ENCODE assay signal across 8 cellular contexts in the genomic region with DNA sequence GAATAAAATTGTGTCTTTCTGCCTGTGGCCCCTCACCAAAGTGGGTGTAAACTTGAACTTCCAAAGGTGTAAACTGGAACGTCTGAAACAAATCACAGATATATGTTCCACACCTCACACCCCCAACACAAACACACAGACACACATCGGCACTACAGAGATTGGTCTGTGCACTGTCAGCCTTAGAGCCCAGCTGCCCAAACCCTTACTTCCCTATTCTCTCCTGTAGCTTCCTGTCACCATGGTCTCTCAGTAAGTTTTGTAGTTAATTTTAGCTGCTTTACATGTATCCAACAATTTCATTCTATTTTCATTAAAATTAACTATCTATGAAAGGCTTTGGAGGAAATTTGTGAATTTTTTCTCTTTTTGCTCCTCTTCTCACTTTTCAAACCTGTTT. TPM values are rescaled to one million over a fixed set of nuclear protein-coding genes. Genes with fewer than 3 reads are reported as not detected.
DNase-seq lines count a peak whose midpoint lies in the region; ATAC-seq, FAIRE-seq and TF ChIP-seq lines count a peak whose summit lies in the region.
"Had no signal": no experiment of that assay in that cellular context is flagged by ENCODE, and none has a peak within 500 bp of the region (broad histone marks: within the 10 kb centered on the region; RNA-seq: fewer than 3 reads in every experiment).

No MANE protein-coding gene starts in this region.

- H3K4me3 ChIP-seq in osteoblast (ENCODE audit: insufficient read depth, low read length) (no peak overlapping the region), small intestine (ENCODE audit: low read depth in 1 of 2, low read length in 2 of 2) (no peak overlapping the region)

- peak overlapping the region; percentile 20 for H3K27ac ChIP-seq in osteoblast (ENCODE audit: low read depth, low read length)
- no peak overlapping the region for H3K27ac ChIP-seq in small intestine (ENCODE audit: low read depth in 1 of 2, low read length in 1 of 2)
- H3K27ac ChIP-seq: parathyroid adenoma had no signal

- H3K79me2 ChIP-seq in osteoblast (ENCODE audit: insufficient read depth, low read length): peaks cover 99% of the 10 kb centered on the region

- H3K27me3 ChIP-seq in osteoblast (ENCODE audit: insufficient read depth, low read length) (no peaks in the 10 kb centered on the region), small intestine (ENCODE audit: control insufficient read depth in 2 of 2, insufficient read depth in 2 of 2, low read length in 2 of 2) (no peaks in the 10 kb centered on the region)

- H4K20me1 ChIP-seq in osteoblast (ENCODE audit: insufficient read depth, low read length): peaks cover 66% of the 10 kb centered on the region

- H3K9me3 ChIP-seq in osteoblast (ENCODE audit: low read depth, low read length) (no peaks in the 10 kb centered on the region), small intestine (ENCODE audit: control insufficient read depth, low read depth) (no peaks in the 10 kb centered on the region)

- H3K4me1 ChIP-seq in osteoblast (ENCODE audit: insufficient read depth, low read length) (peaks cover 19% of the 10 kb centered on the region), small intestine (ENCODE audit: control insufficient read depth in 2 of 2, insufficient read depth in 1 of 2, low read depth in 1 of 2, low read length in 1 of 2) (peaks cover 2 to 9% of the 10 kb centered on the region in 2 donors)

- H3K36me3 ChIP-seq in osteoblast (ENCODE audit: insufficient read depth, low read length): peaks cover 5% of the 10 kb centered on the region
- peaks cover 0 to 3% of the 10 kb centered on the region in 2 donors for H3K36me3 ChIP-seq in small intestine (ENCODE audit: control insufficient read depth in 2 of 2, insufficient read depth in 2 of 2, low read length in 2 of 2)

- 23 to 25% (median 24%) methylated on average over 2 of the region's 2 CpGs for WGBS in small intestine, 3 donors

- peak; percentile 19 for DNase-seq in GM19238 (ENCODE audit: insufficient read length, low spot score)
- peak; percentile 73 for DNase-seq in OCI-M1 (lab: John Stamatoyannopoulos, UW)
- no peak for DNase-seq in osteoblast (ENCODE audit: insufficient read length, low spot score, missing footprints)
- no peak for DNase-seq in RKO (ENCODE audit: low spot score)
- DNase-seq in DMS53 treated with DMSO at 0.1 percent for 48 hours (lab: John Stamatoyannopoulos, UW; ENCODE audit: unreplicated experiment): no peak
- DNase-seq in small intestine: no peak

- ATAC-seq in HG02870 (IDR thresholded peaks at IDR 0.05; ENCODE audit: unreplicated experiment): peak; percentile 85

- H3K4me2 ChIP-seq in osteoblast (ENCODE audit: insufficient read depth, low read length): no peak overlapping the region

- no peak overlapping the region for H2AFZ ChIP-seq in osteoblast (ENCODE audit: low read length)
- H2AFZ ChIP-seq: parathyroid adenoma had no signal

- no peak for FAIRE-seq in small intestine (lab: Jason Lieb, UNC)

- no peak for TF ChIP-seq CTCF in osteoblast (IDR thresholded peaks at IDR 0.05; ENCODE audit: extremely low read depth, low read depth, low read length)

RNA-seq across cellular contexts. Expression of a gene that starts 5.4 kb away (rescaled TPM):
- total RNA-seq in osteoblast: 160 and 182 TPM in 2 replicates
- 100 to 1,000 TPM in 1 of 3 donors, 10 to 100 TPM in 2; 35.6 to 144 (median 40.8) TPM for polyA plus RNA-seq in small intestine

Comparison
In these comparisons a context has a peak if more than half of its experiments do, and no peak if none do; other contexts are left out.
1. DNase-seq: peak in GM19238 (single experiment) and OCI-M1 (single experiment); none in osteoblast (single experiment), RKO (single experiment), DMS53 treated with DMSO at 0.1 percent for 48 hours (single experiment) and small intestine (single experiment).